Comparison of ENCODE assay signal across 8 cellular contexts in genomic region chr12:110846615-110847566, GRCh38. TPM values are rescaled to one million over a fixed set of nuclear protein-coding genes. Genes with fewer than 3 reads are reported as not detected.
A peak's percentile ranks its signal among the peaks of the same experiment; 100 is the strongest.
DNase-seq lines count a peak whose midpoint lies in the region; ATAC-seq and TF ChIP-seq lines count a peak whose summit lies in the region.

Gene CCDC63 (plus strand): TSS chr12:110846987. CDS start chr12:110852955, 5,968 bp downstream.

- H3K4me1 Mint-ChIP-seq in activated T-cell treated with anti-CD3 and anti-CD28 coated beads, Interleukin-2, amount 50 U/mL, for 24 hours (ENCODE audit: low read depth): peaks cover 11% of the 10 kb centered on the region
- H3K4me1 Mint-ChIP-seq in osteocyte (ENCODE audit: unreplicated experiment): peaks cover 2% of the 10 kb centered on the region

- peak within 1 kb of the TSS; percentile 74 for H3K4me3 Mint-ChIP-seq in activated T-cell treated with anti-CD3 and anti-CD28 coated beads, Interleukin-2, amount 50 U/mL, for 24 hours
- no peak within 1 kb of the TSS for H3K4me3 Mint-ChIP-seq in osteocyte (ENCODE audit: unreplicated experiment)

- peaks cover 64% of the 10 kb centered on the region for H3K27me3 Mint-ChIP-seq in activated T-cell treated with anti-CD3 and anti-CD28 coated beads, Interleukin-2, amount 50 U/mL, for 24 hours
- H3K27me3 Mint-ChIP-seq in osteocyte (ENCODE audit: unreplicated experiment): peaks cover 60% of the 10 kb centered on the region

- ATAC-seq in GM21825 (IDR thresholded peaks at IDR 0.05; ENCODE audit: unreplicated experiment) (no peak), HG02885 (IDR thresholded peaks at IDR 0.05; ENCODE audit: poor library complexity, unreplicated experiment) (no peak)

- H3K27ac Mint-ChIP-seq in activated T-cell treated with anti-CD3 and anti-CD28 coated beads, Interleukin-2, amount 50 U/mL, for 24 hours: no peak within 1 kb of the TSS
- no peak within 1 kb of the TSS for H3K27ac Mint-ChIP-seq in osteocyte (ENCODE audit: unreplicated experiment)

- peak; percentile 62 for DNase-seq in GM03348 (ENCODE audit: low spot score)
- DNase-seq in NCI-H2227 treated with DMSO at 0.1 percent for 48 hours (lab: John Stamatoyannopoulos, UW): peak; percentile 68
- peak; percentile 52 for DNase-seq in activated T-cell treated with anti-CD3 and anti-CD28 coated beads, Interleukin-2, amount 50 U/mL, for 24 hours
- DNase-seq in globus pallidus (ENCODE audit: low spot score): peak; percentile 14
- peak; percentile 85 for DNase-seq in osteocyte (ENCODE audit: extremely low spot score, unreplicated experiment)
- no peak for DNase-seq in NCI-H128 (lab: John Stamatoyannopoulos, UW; ENCODE audit: unreplicated experiment)

- H3K9me3 Mint-ChIP-seq in activated T-cell treated with anti-CD3 and anti-CD28 coated beads, Interleukin-2, amount 50 U/mL, for 24 hours: no peaks in the 10 kb centered on the region
- no peaks in the 10 kb centered on the region for H3K9me3 Mint-ChIP-seq in osteocyte (ENCODE audit: unreplicated experiment)

- peak; percentile 63 for TF ChIP-seq CTCF in osteocyte (IDR thresholded peaks at IDR 0.05)

- H3K36me3 Mint-ChIP-seq in activated T-cell treated with anti-CD3 and anti-CD28 coated beads, Interleukin-2, amount 50 U/mL, for 24 hours (ENCODE audit: low read depth): no peaks in the 10 kb centered on the region
- H3K36me3 Mint-ChIP-seq in osteocyte (ENCODE audit: unreplicated experiment): no peaks in the 10 kb centered on the region

RNA-seq across cellular contexts. Expression of gene CCDC63, which starts in this region (rescaled TPM):
- total RNA-seq in osteocyte: not detected in 2 replicates

Comparison
In these comparisons a context has a peak if more than half of its experiments do, and no peak if none do; other contexts are left out.
1. Peak in DNase-seq in osteocyte; RNA of the gene not detected or under 1 TPM.